ENCODE assay signal across 13 cellular contexts in the genomic region with DNA sequence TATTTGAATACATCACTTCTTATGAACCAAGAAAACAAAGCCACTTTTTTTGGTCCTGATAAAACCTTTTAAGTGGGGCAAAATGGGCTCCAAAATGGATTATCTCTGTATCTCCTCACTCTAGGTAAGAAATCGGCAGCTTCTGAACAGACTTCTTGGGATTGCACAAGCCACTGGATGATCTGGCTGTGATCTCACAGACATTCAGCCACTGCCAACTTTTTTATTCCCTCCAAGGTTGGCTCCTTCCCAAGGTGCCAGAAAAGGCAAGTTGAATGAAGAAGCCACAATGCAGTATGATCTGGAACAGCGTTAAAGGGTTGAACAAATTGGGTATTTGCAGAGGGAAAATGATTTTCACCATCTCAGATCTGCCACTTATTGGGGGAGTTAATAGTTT.
A peak's percentile ranks its signal among the peaks of the same experiment; 100 is the strongest.
DNase-seq lines count a peak whose midpoint lies in the region; ATAC-seq and TF ChIP-seq lines count a peak whose summit lies in the region.
"Had no signal": no experiment of that assay in that cellular context is flagged by ENCODE, and none has a peak within 500 bp of the region (broad histone marks: within the 10 kb centered on the region; RNA-seq: fewer than 3 reads in every experiment).

No MANE protein-coding gene starts in this region.

- H3K27ac ChIP-seq in heart left ventricle (peak overlapping the region in 8 of 12 donors; percentile 32 to 81 (median 71)), colonic mucosa (peak overlapping the region; percentile 57), upper lobe of left lung (peak overlapping the region; percentile 72 to 78 (median 76))

- H3K27me3 Mint-ChIP-seq in mesothelial cell of epicardium (ENCODE audit: low read depth) = peaks cover 20% of the 10 kb centered on the region

- H3K4me1 Mint-ChIP-seq in mesothelial cell of epicardium = peaks cover 48% of the 10 kb centered on the region

- H3K4me3 Mint-ChIP-seq in mesothelial cell of epicardium = no peak overlapping the region

- WGBS in heart left ventricle, 4 donors = 77 to 85% (median 82%) methylated on average over 2 of the region's 2 CpGs
- WGBS in upper lobe of left lung, 2 donors = 59 to 64% methylated on average over 2 of the region's 2 CpGs

- no peaks in the 10 kb centered on the region for H3K27me3 ChIP-seq in heart left ventricle
- H3K27me3 ChIP-seq in colonic mucosa = no peaks in the 10 kb centered on the region
- H3K27me3 ChIP-seq in upper lobe of left lung = no peaks in the 10 kb centered on the region

- TF ChIP-seq EP300 in upper lobe of left lung (IDR thresholded peaks at IDR 0.05) = no peak

- peak in 1 of 4 donors; percentile 17 for ATAC-seq in heart left ventricle
- no peak for ATAC-seq in Right ventricle myocardium superior (ENCODE audit: poor library complexity)
- ATAC-seq in upper lobe of left lung (ENCODE audit: low FRiP score in 2 of 2) = peak in 1 of 2 donors; percentile 43
- no peak for ATAC-seq in GM21390 (IDR thresholded peaks at IDR 0.05; ENCODE audit: unreplicated experiment)
- no peak for ATAC-seq in GM21528 (IDR thresholded peaks at IDR 0.05; ENCODE audit: low FRiP score, unreplicated experiment)

- no peak for TF ChIP-seq CTCF in heart left ventricle (IDR thresholded peaks at IDR 0.05)
- no peak for TF ChIP-seq CTCF in colonic mucosa (IDR thresholded peaks at IDR 0.05)
- TF ChIP-seq CTCF in mesothelial cell of epicardium (IDR thresholded peaks at IDR 0.05; ENCODE audit: unreplicated experiment) = no peak
- no peak for TF ChIP-seq CTCF in upper lobe of left lung (IDR thresholded peaks at IDR 0.05)

- H3K4me3 ChIP-seq in heart left ventricle (no peak overlapping the region), colonic mucosa (no peak overlapping the region), upper lobe of left lung (no peak overlapping the region)

- TF ChIP-seq POLR2A in heart left ventricle (IDR thresholded peaks at IDR 0.05) (no peak), upper lobe of left lung (IDR thresholded peaks at IDR 0.05) (no peak)

- H3K4me1 ChIP-seq in heart left ventricle = peaks cover 9 to 37% (median 20%) of the 10 kb centered on the region in 12 donors
- peaks cover 6% of the 10 kb centered on the region for H3K4me1 ChIP-seq in colonic mucosa
- H3K4me1 ChIP-seq in upper lobe of left lung = peaks cover 4 to 24% (median 20%) of the 10 kb centered on the region in 4 donors

- H3K9ac ChIP-seq in colonic mucosa (ENCODE audit: low read depth in 2 of 2, low read length in 2 of 2) = no peak overlapping the region

- intact Hi-C loops in heart left ventricle (cut with DNase I) (no loop called here), Right ventricle myocardium superior (cut with DNase I) (no loop called here), colonic mucosa (cut with DNase I) (no loop called here)

- H3K9me3 ChIP-seq in heart left ventricle = peaks cover 0 to 7% (median 0%) of the 10 kb centered on the region in 12 donors
- H3K9me3 ChIP-seq in colonic mucosa = no peaks in the 10 kb centered on the region
- no peaks in the 10 kb centered on the region for H3K9me3 ChIP-seq in upper lobe of left lung

- H3K27ac Mint-ChIP-seq in mesothelial cell of epicardium = peak overlapping the region; percentile 97

- H3K36me3 Mint-ChIP-seq in mesothelial cell of epicardium = peaks cover 55% of the 10 kb centered on the region

- H3K36me3 ChIP-seq in heart left ventricle (peaks cover 0 to 65% (median 21%) of the 10 kb centered on the region in 9 donors), colonic mucosa (no peaks in the 10 kb centered on the region), upper lobe of left lung (peaks cover 0 to 45% (median 19%) of the 10 kb centered on the region in 4 donors)

- H3K9me3 Mint-ChIP-seq in mesothelial cell of epicardium = no peaks in the 10 kb centered on the region

- DNase-seq in heart left ventricle = no peak
- DNase-seq in Right ventricle myocardium superior = no peak
- DNase-seq in colonic mucosa = no peak
- DNase-seq in mesothelial cell of epicardium (ENCODE audit: low spot score in 2 of 2, unreplicated experiment in 2 of 2) = no peak
- peak in 1 of 2 donors; percentile 30 for DNase-seq in upper lobe of left lung
- no peak for DNase-seq in activated T-cell treated with anti-CD3 and anti-CD28 coated beads for 4 hours
- DNase-seq: ACHN; activated CD4-positive, alpha-beta T cell treated with anti-CD3 and anti-CD28 coated beads, Interleukin-2, amount 50 U/mL, for 4 hours; activated naive CD4-positive, alpha-beta T cell treated with Interleukin-2 at 50 U/mL for 16 hours; effector CD4-positive, alpha-beta T cell; NCI-H526 treated with DMSO at 0.1 percent for 48 hours had no signal
